13 cellular contexts compared by ENCODE assay signal in genomic region chr2:42060718-42061619, GRCh38. TPM values are rescaled to one million over a fixed set of nuclear protein-coding genes. Genes with fewer than 3 reads are reported as not detected.
A peak's percentile ranks its signal among the peaks of the same experiment; 100 is the strongest.
DNase-seq lines count a peak whose midpoint lies in the region; ATAC-seq and TF ChIP-seq lines count a peak whose summit lies in the region.
"Had no signal": no experiment of that assay in that cellular context is flagged by ENCODE, and none has a peak within 500 bp of the region (broad histone marks: within the 10 kb centered on the region; RNA-seq: fewer than 3 reads in every experiment).

No MANE protein-coding gene starts in this region.

- no peaks in the 10 kb centered on the region for H3K79me2 ChIP-seq in mammary epithelial cell (ENCODE audit: insufficient read depth, low read length)

- H3K4me3 ChIP-seq in left ventricle myocardium inferior (no peak overlapping the region), mammary epithelial cell (replicated peaks in 1 of 3; ENCODE audit: insufficient read depth in 1 of 3, low read depth in 2 of 3, low read length in 3 of 3) (no peak overlapping the region)

- ATAC-seq in GM21723 (IDR thresholded peaks at IDR 0.05; ENCODE audit: unreplicated experiment), result no peak
- ATAC-seq: activated T-cell treated with anti-CD3 and anti-CD28 coated beads, Interleukin-2, amount 50 U/mL, for 4 hours had no signal

- no peak overlapping the region for H2AFZ ChIP-seq in mammary epithelial cell (ENCODE audit: low read depth, low read length)

- no TSS peak for BruUV-seq in mammary epithelial cell (replicated peaks; lab: Mats Ljungman, UMichigan)

- H3K4me2 ChIP-seq in mammary epithelial cell (ENCODE audit: insufficient read depth, low read depth, low read length), result no peak overlapping the region

- H4K20me1 ChIP-seq in mammary epithelial cell (ENCODE audit: insufficient read depth, low read length), result no peaks in the 10 kb centered on the region

- H3K27ac ChIP-seq in left ventricle myocardium inferior (replicated peaks) (peak overlapping the region; percentile 81), mammary epithelial cell (ENCODE audit: insufficient read depth, low read depth, low read length) (no peak overlapping the region)

- CTCF ChIA-PET in mammary epithelial cell (lab: Charles Lee; ENCODE audit: low non-redundant PET), result no interaction called here

- intact Hi-C loops in left ventricle myocardium inferior (cut with micrococcal nuclease), result no loop called here
- intact Hi-C loops in mammary epithelial cell (cut with micrococcal nuclease), result no loop called here

- dilution Hi-C loops in mammary epithelial cell (cut with HindIII; ENCODE audit: low sequenced_read_pairs), result no loop called here

- DNase-seq in D341Med (ENCODE audit: low spot score) (peak; percentile 67), UCSD-AML1 (lab: John Stamatoyannopoulos, UW; ENCODE audit: unreplicated experiment) (peak; percentile 59), left ventricle myocardium inferior (peak; percentile 61), renal cortical epithelial cell (ENCODE audit: low read depth) (peak; percentile 34), T1000 (lab: John Stamatoyannopoulos, UW) (no peak), mammary epithelial cell (no peak), dedifferentiated amniotic fluid mesenchymal stem cell (ENCODE audit: extremely low spot score) (no peak)
- DNase-seq: activated T-cell treated with anti-CD3 and anti-CD28 coated beads, Interleukin-2, amount 50 U/mL, for 4 hours; BE2C; NCI-H187; stimulated activated CD4-positive, alpha-beta T cell treated with anti-CD3 and anti-CD28 coated beads, Interleukin-4, amount 100 ng/mL, for 1 hour had no signal

- TF ChIP-seq CTCF in left ventricle myocardium inferior (IDR thresholded peaks at IDR 0.05; ENCODE audit: borderline replicate concordance) (no peak), mammary epithelial cell (conservative IDR thresholded peaks at IDR 0.05 in 1 of 2, IDR thresholded peaks at IDR 0.05 in 1 of 2; ENCODE audit: extremely low read depth in 1 of 2, insufficient read depth in 1 of 2, low read depth in 1 of 2, low read length in 2 of 2) (no peak)

- no peak overlapping the region for H3K9ac ChIP-seq in mammary epithelial cell (ENCODE audit: insufficient read depth, low read length)

- in situ Hi-C loops in mammary epithelial cell (cut with MboI; ENCODE audit: low sequenced_read_pairs in 2 of 2), result no loop called here

- WGBS in mammary epithelial cell (ENCODE audit: low coverage, missing lambda C conversion rate), result 68% methylated on average over 8 of the region's 14 CpGs

- H3K27me3 ChIP-seq in left ventricle myocardium inferior (ENCODE audit: low read depth) (no peaks in the 10 kb centered on the region), mammary epithelial cell (ENCODE audit: insufficient read depth, low read length) (no peaks in the 10 kb centered on the region)
- H3K27me3 ChIP-seq: BE2C had no signal

- H3K9me3 ChIP-seq in left ventricle myocardium inferior (replicated peaks) (no peaks in the 10 kb centered on the region), mammary epithelial cell (replicated peaks; ENCODE audit: insufficient read depth, low read length) (no peaks in the 10 kb centered on the region)
- H3K9me3 ChIP-seq: BE2C had no signal

- peaks cover 58% of the 10 kb centered on the region for H3K4me1 ChIP-seq in left ventricle myocardium inferior
- no peaks in the 10 kb centered on the region for H3K4me1 ChIP-seq in mammary epithelial cell (ENCODE audit: insufficient read depth, low read length)
- H3K4me1 ChIP-seq: BE2C had no signal

- H3K36me3 ChIP-seq in left ventricle myocardium inferior, result peaks cover 35% of the 10 kb centered on the region
- H3K36me3 ChIP-seq in mammary epithelial cell (ENCODE audit: insufficient read depth, low read length), result no peaks in the 10 kb centered on the region

RNA-seq across cellular contexts. Expression of gene PKDCC, which starts 13.1 kb away (rescaled TPM):
- total RNA-seq in left ventricle myocardium inferior, result 88.7 TPM
- 2.1 and 2.4 TPM in 2 replicates for total RNA-seq in renal cortical epithelial cell
- total RNA-seq in mammary epithelial cell, result under 1 TPM in 1 of 2 donors, not detected in 1; 0.17 TPM
- not detected for polyA plus RNA-seq in mammary epithelial cell
- not detected for polyA minus RNA-seq in mammary epithelial cell
- total RNA-seq: T-helper 1 cell treated with Interleukin-12 subunit alpha and Interleukin-12 subunit beta and Interleukin-4 antibody, amounts not matched to agents 30 ng/mL and 1 ng/mL, for 36 hours had no signal

Comparison
In these comparisons a context has a peak if more than half of its experiments do, and no peak if none do; other contexts are left out.
1. DNase-seq: peak in D341Med (single experiment), UCSD-AML1 (single experiment), left ventricle myocardium inferior (single experiment) and renal cortical epithelial cell (single experiment); none in T1000 (single experiment), mammary epithelial cell (single experiment) and dedifferentiated amniotic fluid mesenchymal stem cell (single experiment).
2. RNA of gene PKDCC, which starts 13.1 kb away (total RNA-seq): 88.7 TPM in left ventricle myocardium inferior (single experiment); 2.1 to 2.4 TPM in renal cortical epithelial cell and 0.17 TPM in mammary epithelial cell; every median in the first group is over 10 times any median in the second.